1 cellular context compared by ENCODE assay signal in genomic region chr10:94362360-94363250, GRCh38.
TF ChIP-seq lines count a peak whose summit lies in the region.

NOC3L (minus strand) TSS chr10:94362939; CDS start chr10:94362838, 101 bp downstream.

TF ChIP-seq in HepG2, 621 proteins besides CTCF, POLR2A, EP300 and RAD21 (continued from another document and continues in another):
- TF ChIP-seq HMGXB3 (CRISPR knock-in tag; IDR thresholded peaks at IDR 0.05; ENCODE audit: borderline replicate concordance) (peak; percentile 91), ZNF772 (CRISPR knock-in tag; IDR thresholded peaks at IDR 0.05) (peak; percentile 97), ZFP90 (CRISPR knock-in tag; IDR thresholded peaks at IDR 0.05; ENCODE audit: borderline replicate concordance) (peak; percentile 96), ZNF160 (CRISPR knock-in tag; IDR thresholded peaks at IDR 0.05) (peak; percentile 97; the same call in 1 of the 2 replicates), ZBTB49 (CRISPR knock-in tag; IDR thresholded peaks at IDR 0.05; ENCODE audit: borderline replicate concordance) (peak; percentile 70; the same call in 1 of the 2 replicates), THAP11 (CRISPR knock-in tag; IDR thresholded peaks at IDR 0.05) (peak; percentile 92), ZSCAN20 (CRISPR knock-in tag; IDR thresholded peaks at IDR 0.05; ENCODE audit: borderline replicate concordance) (peak; percentile 93), SP140L (CRISPR knock-in tag; IDR thresholded peaks at IDR 0.05; ENCODE audit: borderline replicate concordance) (no peak), HCFC1 (IDR thresholded peaks at IDR 0.05; ENCODE audit: low read depth, low read length) (peak; percentile 46; the same call in 1 of the 2 replicates), REL (CRISPR knock-in tag; conservative IDR thresholded peaks at IDR 0.05) (peak; percentile 98), KAT7 (CRISPR knock-in tag; IDR thresholded peaks at IDR 0.05; ENCODE audit: borderline replicate concordance) (peak; percentile 84; the same call in 1 of the 2 replicates), NFRKB (IDR thresholded peaks at IDR 0.05) (no peak), GABPB1 (CRISPR knock-in tag; IDR thresholded peaks at IDR 0.05) (peak; percentile 99), PRDM15 (CRISPR knock-in tag; IDR thresholded peaks at IDR 0.05) (peak; percentile 65; the same call in 1 of the 2 replicates), E2F1 (CRISPR knock-in tag; IDR thresholded peaks at IDR 0.05) (peak; percentile 94), TAF1 (CRISPR knock-in tag; IDR thresholded peaks at IDR 0.05) (peak; percentile 75; the same call in 1 of the 2 replicates), PHF8 (CRISPR knock-in tag; IDR thresholded peaks at IDR 0.05) (peak; percentile 85), MXD4 (CRISPR knock-in tag; IDR thresholded peaks at IDR 0.05) (peak; percentile 97), ZNF256 (CRISPR knock-in tag; conservative IDR thresholded peaks at IDR 0.05) (peak; percentile 88; the same call in 1 of the 2 replicates), ZNF720 (CRISPR knock-in tag; IDR thresholded peaks at IDR 0.05) (no peak), ZNF563 (CRISPR knock-in tag; IDR thresholded peaks at IDR 0.05) (peak; percentile 99), TP53 (CRISPR knock-in tag; conservative IDR thresholded peaks at IDR 0.05) (0 out of 2 replicates have a peak, but pooled peaks have one; percentile 83), PHF5A (CRISPR knock-in tag; IDR thresholded peaks at IDR 0.05; ENCODE audit: low read depth, unreplicated experiment) (no peak), MED8 (CRISPR knock-in tag; IDR thresholded peaks at IDR 0.05; ENCODE audit: insufficient replicate concordance) (peak; percentile 78), ZBTB39 (CRISPR knock-in tag; IDR thresholded peaks at IDR 0.05) (peak; percentile 76; the same call in 1 of the 2 replicates), FIP1L1 (IDR thresholded peaks at IDR 0.05; ENCODE audit: borderline replicate concordance, insufficient read depth, low read depth, low read length) (0 out of 2 replicates have a peak, but pooled peaks have one; percentile 37), CSRNP2 (CRISPR knock-in tag; conservative IDR thresholded peaks at IDR 0.05; ENCODE audit: low read depth) (no peak), ZNF567 (CRISPR knock-in tag; IDR thresholded peaks at IDR 0.05; ENCODE audit: borderline replicate concordance) (peak; percentile 67; the same call in 1 of the 2 replicates), ZNF800 (CRISPR knock-in tag; IDR thresholded peaks at IDR 0.05) (peak; percentile 93), ZNF33A (CRISPR knock-in tag; IDR thresholded peaks at IDR 0.05; ENCODE audit: borderline replicate concordance) (0 out of 2 replicates have a peak, but pooled peaks have one; percentile 31), GTF2F1 (IDR thresholded peaks at IDR 0.05; ENCODE audit: low read length) (0 out of 2 replicates have a peak, but pooled peaks have one; percentile 15), ZNF24 (IDR thresholded peaks at IDR 0.05) (no peak), DMTF1 (CRISPR knock-in tag; IDR thresholded peaks at IDR 0.05) (no peak; the same call in 1 of the 2 replicates), ZIK1 (CRISPR knock-in tag; IDR thresholded peaks at IDR 0.05; ENCODE audit: borderline replicate concordance, low read depth) (peak; percentile 95; the same call in 1 of the 2 replicates)
